In the genomic region with DNA sequence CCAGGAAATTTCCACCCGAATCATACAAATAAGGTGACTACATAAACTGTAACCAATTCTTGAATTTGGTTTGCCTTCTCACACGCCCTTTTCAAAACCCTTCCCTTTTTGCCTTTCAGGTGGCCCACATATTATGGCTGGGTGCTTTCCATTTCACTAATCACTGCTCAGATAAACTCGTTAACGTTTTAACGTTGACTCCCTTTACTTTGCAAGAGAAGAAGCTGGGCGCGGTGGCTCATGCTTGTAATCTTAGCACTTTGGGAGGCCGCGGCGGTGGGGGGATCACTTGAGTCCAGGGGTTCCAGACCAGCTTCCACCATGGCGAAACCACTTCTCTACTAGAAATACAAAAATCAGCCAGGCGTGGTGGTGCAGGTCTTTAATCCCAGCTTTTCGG, we compare ENCODE assay signal across 1 cellular context.
TF ChIP-seq lines count a peak whose summit lies in the region.

No MANE protein-coding gene starts in this region.

TF ChIP-seq in IMR-90, 13 proteins besides CTCF, POLR2A, EP300 and RAD21 (continued from another document):
- TF ChIP-seq, protein P1, sequence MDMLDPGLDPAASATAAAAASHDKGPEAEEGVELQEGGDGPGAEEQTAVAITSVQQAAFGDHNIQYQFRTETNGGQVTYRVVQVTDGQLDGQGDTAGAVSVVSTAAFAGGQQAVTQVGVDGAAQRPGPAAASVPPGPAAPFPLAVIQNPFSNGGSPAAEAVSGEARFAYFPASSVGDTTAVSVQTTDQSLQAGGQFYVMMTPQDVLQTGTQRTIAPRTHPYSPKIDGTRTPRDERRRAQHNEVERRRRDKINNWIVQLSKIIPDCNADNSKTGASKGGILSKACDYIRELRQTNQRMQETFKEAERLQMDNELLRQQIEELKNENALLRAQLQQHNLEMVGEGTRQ (IDR thresholded peaks at IDR 0.05; ENCODE audit: low read depth, low read length) = no peak
- TF ChIP-seq MAFK (IDR thresholded peaks at IDR 0.05; ENCODE audit: low read depth, low read length) = no peak
- TF ChIP-seq MXI1 (IDR thresholded peaks at IDR 0.05; ENCODE audit: borderline replicate concordance, low read depth, low read length) = no peak
- TF ChIP-seq RCOR1 (IDR thresholded peaks at IDR 0.05; ENCODE audit: insufficient replicate concordance, low read length) = no peak
- TF ChIP-seq CEBPB (IDR thresholded peaks at IDR 0.05; ENCODE audit: low read depth, low read length) = no peak
- TF ChIP-seq NFE2L2 (IDR thresholded peaks at IDR 0.05; ENCODE audit: low read depth, low read length) = no peak
- TF ChIP-seq RFX5 (IDR thresholded peaks at IDR 0.05; ENCODE audit: low read depth, low read length) = no peak
- TF ChIP-seq CHD1 (IDR thresholded peaks at IDR 0.05; ENCODE audit: low read depth, low read length) = no peak
- no peak for TF ChIP-seq FOS (IDR thresholded peaks at IDR 0.05; ENCODE audit: low read depth, low read length)
- no peak for TF ChIP-seq BHLHE40 (IDR thresholded peaks at IDR 0.05; ENCODE audit: low read depth, low read length)
TF ChIP-seq in IMR-90: peak in this region for 0.
